ENCODE assay signal across 11 cellular contexts in the genomic region with DNA sequence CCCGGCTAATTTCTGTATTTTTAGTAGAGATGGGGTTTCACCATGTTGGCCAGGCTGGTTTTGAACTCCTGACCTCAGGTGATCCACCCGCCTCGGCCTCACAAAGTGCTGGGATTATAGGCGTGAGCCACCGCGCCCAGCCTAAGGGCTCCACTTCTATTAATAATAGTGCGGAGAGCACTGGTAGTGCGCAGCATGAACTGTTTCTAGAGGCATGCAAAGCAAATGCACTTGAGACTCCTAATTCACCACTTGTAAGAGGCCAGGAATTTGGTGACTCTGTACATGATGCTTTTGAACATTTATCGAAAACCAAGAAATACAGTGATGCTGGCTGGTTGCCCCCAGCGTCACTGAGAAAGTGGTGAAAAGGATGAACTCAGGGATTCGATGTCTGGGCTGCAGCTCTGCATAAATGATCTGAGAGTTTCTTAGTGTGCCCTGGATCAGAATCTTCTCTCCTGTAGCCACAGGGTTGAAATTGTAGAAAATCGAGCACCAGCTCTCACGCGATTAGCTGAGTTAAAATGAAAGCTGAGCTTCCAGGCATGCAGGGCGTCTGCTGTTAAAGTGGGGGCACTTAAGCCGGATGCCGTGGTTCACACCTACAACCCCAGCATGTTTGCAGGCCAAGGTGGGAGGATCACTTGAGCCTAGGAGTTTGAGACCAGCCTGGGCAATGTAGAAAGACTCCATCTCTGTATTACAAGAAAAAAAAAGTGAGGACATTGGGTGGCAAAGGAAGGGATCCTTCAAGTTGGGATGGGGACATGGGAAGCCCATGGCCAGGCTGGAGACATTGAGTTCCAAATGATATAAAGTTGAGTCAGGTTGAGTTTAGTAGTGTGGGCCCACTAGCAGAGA. TPM values are rescaled to one million over a fixed set of nuclear protein-coding genes. Genes with fewer than 3 reads are reported as not detected.
DNase-seq lines count a peak whose midpoint lies in the region; ATAC-seq and TF ChIP-seq lines count a peak whose summit lies in the region.
"Had no signal": no experiment of that assay in that cellular context is flagged by ENCODE, and none has a peak within 500 bp of the region (broad histone marks: within the 10 kb centered on the region; RNA-seq: fewer than 3 reads in every experiment).

No MANE protein-coding gene starts in this region.

- peak overlapping the region; percentile 1 for H3K27ac ChIP-seq in neuronal stem cell (replicated peaks; ENCODE audit: low read length)

- H2AK5ac ChIP-seq in neuronal stem cell (ENCODE audit: low read depth, low read length): no peak overlapping the region

- H2AFZ ChIP-seq in Loucy (ENCODE audit: low read length) (no peak overlapping the region), neuronal stem cell (ENCODE audit: low read length) (no peak overlapping the region)

- no peaks in the 10 kb centered on the region for H3K9me2 ChIP-seq in Loucy (replicated peaks; ENCODE audit: low read depth, low read length)

- H3K4me1 ChIP-seq in Loucy (ENCODE audit: insufficient read depth, low read length, poor library complexity, severe bottlenecking) (peaks cover 34% of the 10 kb centered on the region), neuronal stem cell (ENCODE audit: control insufficient read depth in 2 of 2, insufficient read depth in 1 of 2, low read depth in 1 of 2, low read length in 2 of 2) (peaks cover 20 to 30% of the 10 kb centered on the region in 2 donors)

- H3K36me3 Mint-ChIP-seq in CD14-positive monocyte: peaks cover 16 to 19% of the 10 kb centered on the region in 2 donors
- peaks cover 26% of the 10 kb centered on the region for H3K36me3 Mint-ChIP-seq in activated T-helper 2 cell treated with anti-CD3 and anti-CD28 coated beads, Interferon-gamma antibody, Interleukin-2, Interleukin-4, amounts not matched to agents 10 μg/mL and 5 μg/mL and 100 μg/mL, durations not matched to agents 14 hours and 24 hours and 36 hours (ENCODE audit: low read depth)

- no peak overlapping the region for H3K23ac ChIP-seq in neuronal stem cell (ENCODE audit: low read depth, low read length, poor library complexity)

- no peak overlapping the region for H3K18ac ChIP-seq in neuronal stem cell (ENCODE audit: low read length)

- H3K9me3 ChIP-seq in Loucy (ENCODE audit: insufficient read depth, low read depth, low read length) (no peaks in the 10 kb centered on the region), neuronal stem cell (replicated peaks in 1 of 2; ENCODE audit: control insufficient read depth in 2 of 2, insufficient read depth in 1 of 2, low read depth in 1 of 2, low read length in 2 of 2) (no peaks in the 10 kb centered on the region)
- H3K9me3 ChIP-seq: BE2C had no signal

- H2BK12ac ChIP-seq in neuronal stem cell (ENCODE audit: low read length): no peak overlapping the region

- H3K9me3 Mint-ChIP-seq in CD14-positive monocyte: peaks cover 0 to 2% (median 0%) of the 10 kb centered on the region in 7 donors
- H3K9me3 Mint-ChIP-seq in activated T-helper 2 cell treated with anti-CD3 and anti-CD28 coated beads, Interferon-gamma antibody, Interleukin-2, Interleukin-4, amounts not matched to agents 10 μg/mL and 5 μg/mL and 100 μg/mL, durations not matched to agents 14 hours and 24 hours and 36 hours: no peaks in the 10 kb centered on the region

- peaks cover 0 to 4% (median 4%) of the 10 kb centered on the region in 3 donors for H3K27me3 Mint-ChIP-seq in CD14-positive monocyte (ENCODE audit: low read depth in 3 of 3)
- H3K27me3 Mint-ChIP-seq in activated T-helper 2 cell treated with anti-CD3 and anti-CD28 coated beads, Interferon-gamma antibody, Interleukin-2, Interleukin-4, amounts not matched to agents 10 μg/mL and 5 μg/mL and 100 μg/mL, durations not matched to agents 14 hours and 24 hours and 36 hours (ENCODE audit: low read depth): no peaks in the 10 kb centered on the region

- H3K4ac ChIP-seq in neuronal stem cell (ENCODE audit: low read length): no peak overlapping the region

- peaks cover 9% of the 10 kb centered on the region for H3K79me1 ChIP-seq in neuronal stem cell (ENCODE audit: low read depth, low read length)

- peaks cover 42% of the 10 kb centered on the region for H3K79me2 ChIP-seq in Loucy (ENCODE audit: insufficient read depth, low read length)

- ATAC-seq in Right ventricle myocardium inferior: no peak
- ATAC-seq: sciatic nerve had no signal

- TF ChIP-seq CTCF in CD14-positive monocyte (IDR thresholded peaks at IDR 0.05) (no peak), Loucy (conservative IDR thresholded peaks at IDR 0.05; ENCODE audit: low read length) (no peak)

- peaks cover 7% of the 10 kb centered on the region for H4K20me1 ChIP-seq in Loucy (ENCODE audit: insufficient read depth, low read length, poor library complexity, severe bottlenecking)

- H2BK120ac ChIP-seq in neuronal stem cell (ENCODE audit: low read depth, low read length): no peak overlapping the region

- no peak overlapping the region for H2BK5ac ChIP-seq in neuronal stem cell (ENCODE audit: low read length)

- no peak overlapping the region for H4K8ac ChIP-seq in neuronal stem cell (ENCODE audit: low read depth, low read length)

- H3K27me3 ChIP-seq in Loucy (ENCODE audit: insufficient read depth, low read length, poor library complexity, severe bottlenecking) (no peaks in the 10 kb centered on the region), neuronal stem cell (ENCODE audit: control insufficient read depth in 3 of 3, insufficient read depth in 3 of 3, low read depth in 1 of 3, low read length in 3 of 3) (peaks cover 0 to 2% (median 0%) of the 10 kb centered on the region in 3 experiments)
- H3K27me3 ChIP-seq: BE2C, dorsolateral prefrontal cortex had no signal

- no peak overlapping the region for H2BK15ac ChIP-seq in neuronal stem cell (ENCODE audit: low read length)

- WGBS in neuronal stem cell (ENCODE audit: extremely low coverage in 2 of 2, insufficient read length in 2 of 2, insufficient replicate concordance in 1 of 2), 2 donors: no CpG with 5 or more reads among the region's 17 CpGs

- no peak overlapping the region for H3K14ac ChIP-seq in neuronal stem cell (ENCODE audit: low read length)

- peak overlapping the region in 4 of 7 donors; percentile 86 to 98 (median 92) for H3K27ac Mint-ChIP-seq in CD14-positive monocyte
- peak overlapping the region; percentile 91 for H3K27ac Mint-ChIP-seq in activated T-helper 2 cell treated with anti-CD3 and anti-CD28 coated beads, Interferon-gamma antibody, Interleukin-2, Interleukin-4, amounts not matched to agents 10 μg/mL and 5 μg/mL and 100 μg/mL, durations not matched to agents 14 hours and 24 hours and 36 hours

- H4K91ac ChIP-seq in neuronal stem cell (ENCODE audit: low read depth, low read length, poor library complexity): no peak overlapping the region

- peak overlapping the region; percentile 87 for H3K4me3 ChIP-seq in Loucy (ENCODE audit: low read length, poor library complexity, severe bottlenecking)
- H3K4me3 ChIP-seq in neuronal stem cell (ENCODE audit: low read length in 2 of 2): no peak overlapping the region

- H3K9ac ChIP-seq in Loucy (ENCODE audit: low read depth, low read length, poor library complexity, severe bottlenecking): peak overlapping the region; percentile 79
- no peak overlapping the region for H3K9ac ChIP-seq in neuronal stem cell (ENCODE audit: low read depth, low read length, poor library complexity)

- peak overlapping the region; percentile 88 to 99 for H3K4me3 Mint-ChIP-seq in CD14-positive monocyte
- peak overlapping the region; percentile 91 for H3K4me3 Mint-ChIP-seq in activated T-helper 2 cell treated with anti-CD3 and anti-CD28 coated beads, Interferon-gamma antibody, Interleukin-2, Interleukin-4, amounts not matched to agents 10 μg/mL and 5 μg/mL and 100 μg/mL, durations not matched to agents 14 hours and 24 hours and 36 hours (ENCODE audit: low read depth)

- peaks cover 48% of the 10 kb centered on the region for H3K4me1 Mint-ChIP-seq in CD14-positive monocyte
- peaks cover 29% of the 10 kb centered on the region for H3K4me1 Mint-ChIP-seq in activated T-helper 2 cell treated with anti-CD3 and anti-CD28 coated beads, Interferon-gamma antibody, Interleukin-2, Interleukin-4, amounts not matched to agents 10 μg/mL and 5 μg/mL and 100 μg/mL, durations not matched to agents 14 hours and 24 hours and 36 hours (ENCODE audit: low read depth)

- no peaks in the 10 kb centered on the region for H3K36me3 ChIP-seq in Loucy (ENCODE audit: insufficient read depth, low read length)
- peaks cover 5 to 19% of the 10 kb centered on the region in 2 donors for H3K36me3 ChIP-seq in neuronal stem cell (replicated peaks in 1 of 2; ENCODE audit: control insufficient read depth in 2 of 2, insufficient read depth in 2 of 2, low read length in 2 of 2)
- H3K36me3 ChIP-seq: BE2C had no signal

- no peak for DNase-seq in CD14-positive monocyte (ENCODE audit: low spot score)
- DNase-seq in activated T-helper 2 cell treated with anti-CD3 and anti-CD28 coated beads, Interferon-gamma antibody, Interleukin-2, Interleukin-4, amounts not matched to agents 10 μg/mL and 5 μg/mL and 100 μg/mL, durations not matched to agents 14 hours and 24 hours and 36 hours (ENCODE audit: low spot score): peak; percentile 65
- DNase-seq in neuronal stem cell (ENCODE audit: low spot score): no peak
- DNase-seq in erythroblast (lab: John Stamatoyannopoulos, UW): no peak
- no peak for DNase-seq in globus pallidus (ENCODE audit: low spot score)
- no peak for DNase-seq in Right ventricle myocardium inferior (ENCODE audit: missing footprints)
- no peak for DNase-seq in occipital lobe (lab: John Stamatoyannopoulos, UW)
- DNase-seq: BE2C, dorsolateral prefrontal cortex had no signal

- peak overlapping the region; percentile 95 for H3K4me2 ChIP-seq in Loucy (ENCODE audit: low read depth, low read length, poor library complexity, severe bottlenecking)
- H3K4me2 ChIP-seq in neuronal stem cell (ENCODE audit: insufficient read depth, low read length, poor library complexity, severe bottlenecking): no peak overlapping the region

- no peaks in the 10 kb centered on the region; the same call in 1 of the 2 replicates for H3F3A ChIP-seq in Loucy (ENCODE audit: low read depth)

- intact Hi-C loops in CD14-positive monocyte (cut with micrococcal nuclease): no loop called here
- intact Hi-C loops in activated T-helper 2 cell treated with anti-CD3 and anti-CD28 coated beads, Interferon-gamma antibody, Interleukin-2, Interleukin-4, amounts not matched to agents 10 μg/mL and 5 μg/mL and 100 μg/mL, durations not matched to agents 14 hours and 24 hours and 36 hours (cut with micrococcal nuclease): loop anchor here (5.0 kb wide), 1 partner anchor 48 kb away; no protein-coding TSS in a partner anchor
- intact Hi-C loops in Right ventricle myocardium inferior (cut with DNase I): no loop called here

- TF ChIP-seq POLR2A in erythroblast (IDR thresholded peaks at IDR 0.05; ENCODE audit: low read length): no peak

RNA-seq across cellular contexts. Expression of gene RNF213, which starts 4.8 kb away (rescaled TPM):
- 10 to 100 TPM; 10.3 to 18.1 TPM for polyA plus RNA-seq in CD14-positive monocyte
- 297 and 309 TPM in 2 replicates for total RNA-seq in activated T-helper 2 cell treated with anti-CD3 and anti-CD28 coated beads, Interferon-gamma antibody, Interleukin-2, Interleukin-4, amounts not matched to agents 10 μg/mL and 5 μg/mL and 100 μg/mL, durations not matched to agents 14 hours and 24 hours and 36 hours
- polyA plus RNA-seq in neuronal stem cell (2013, experiment 1 of 2): 17.4 TPM
- 18.4 TPM for polyA plus RNA-seq in neuronal stem cell (2013, experiment 2 of 2)
- 28.6 TPM for total RNA-seq in Right ventricle myocardium inferior
- total RNA-seq in occipital lobe: 17.5 TPM

RNA-seq across cellular contexts. Expression of gene SLC26A11, which starts 45.2 kb away (rescaled TPM):
- 1 to 10 TPM; 1.8 to 2.6 TPM for polyA plus RNA-seq in CD14-positive monocyte
- 9.7 TPM in 2 replicates for total RNA-seq in activated T-helper 2 cell treated with anti-CD3 and anti-CD28 coated beads, Interferon-gamma antibody, Interleukin-2, Interleukin-4, amounts not matched to agents 10 μg/mL and 5 μg/mL and 100 μg/mL, durations not matched to agents 14 hours and 24 hours and 36 hours
- 14.4 TPM for polyA plus RNA-seq in neuronal stem cell (2013, experiment 1 of 2)
- 14.7 TPM for polyA plus RNA-seq in neuronal stem cell (2013, experiment 2 of 2)
- total RNA-seq in Right ventricle myocardium inferior (3.9 TPM), occipital lobe (4.8 TPM)

RNA-seq across cellular contexts. Expression of gene SGSH, which starts 45.3 kb away (rescaled TPM):
- 10 to 100 TPM; 21.1 to 31.3 TPM for polyA plus RNA-seq in CD14-positive monocyte
- total RNA-seq in activated T-helper 2 cell treated with anti-CD3 and anti-CD28 coated beads, Interferon-gamma antibody, Interleukin-2, Interleukin-4, amounts not matched to agents 10 μg/mL and 5 μg/mL and 100 μg/mL, durations not matched to agents 14 hours and 24 hours and 36 hours: 25.5 and 29.0 TPM in 2 replicates
- 8.1 TPM for polyA plus RNA-seq in neuronal stem cell (2013, experiment 1 of 2)
- 7.7 TPM for polyA plus RNA-seq in neuronal stem cell (2013, experiment 2 of 2)
- total RNA-seq in Right ventricle myocardium inferior (12.4 TPM), occipital lobe (1.9 TPM)

Comparison
In these comparisons a context has a peak if more than half of its experiments do, and no peak if none do; other contexts are left out.
1. RNA of gene RNF213, which starts 4.8 kb away (total RNA-seq): 297 to 309 TPM in activated T-helper 2 cell treated with anti-CD3 and anti-CD28 coated beads, Interferon-gamma antibody, Interleukin-2, Interleukin-4, amounts not matched to agents 10 μg/mL and 5 μg/mL and 100 μg/mL, durations not matched to agents 14 hours and 24 hours and 36 hours; 28.6 TPM in Right ventricle myocardium inferior (single experiment) and 17.5 TPM in occipital lobe (single experiment); every median in the first group is over 10 times any median in the second.